In the genomic region with DNA sequence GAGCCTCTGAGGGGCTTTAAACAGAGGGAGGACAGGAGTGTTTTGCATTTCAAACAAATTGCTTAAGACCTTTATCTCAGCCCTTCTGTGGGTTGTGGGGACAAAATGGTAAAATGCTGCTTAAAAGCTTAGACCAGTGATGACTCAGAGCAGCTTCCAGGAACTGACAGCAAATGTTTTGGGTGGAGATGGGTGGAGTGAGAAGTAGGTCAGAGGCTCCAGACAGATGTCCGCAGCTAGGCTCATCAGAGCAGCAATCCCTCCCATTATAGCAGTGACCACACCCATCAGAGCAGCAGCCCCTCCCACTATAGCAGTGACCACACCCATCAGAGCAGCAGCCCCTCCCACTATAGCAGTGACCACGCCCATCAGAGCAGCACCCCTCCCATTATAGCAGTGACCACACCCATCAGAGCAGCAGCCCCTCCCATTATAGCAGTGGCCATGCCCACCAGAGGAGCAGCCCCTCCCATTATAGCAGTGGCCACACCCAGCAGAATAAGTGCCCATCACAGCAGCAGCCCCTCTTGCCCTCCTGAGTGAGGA, we compare ENCODE assay signal across 1 cellular context.
TF ChIP-seq lines count a peak whose summit lies in the region.

No MANE protein-coding gene starts in this region.

TF ChIP-seq in K562, 482 proteins besides CTCF, POLR2A, EP300 and RAD21 (continued from another document and continues in another):
- TF ChIP-seq CTCFL (IDR thresholded peaks at IDR 0.05; ENCODE audit: borderline replicate concordance, insufficient read depth, low read depth, low read length, poor library complexity, severe bottlenecking) (no peak), DLX4 (CRISPR knock-in tag; IDR thresholded peaks at IDR 0.05) (no peak), MIER1 (IDR thresholded peaks at IDR 0.05; ENCODE audit: low read depth) (no peak), TCF3 (CRISPR knock-in tag; IDR thresholded peaks at IDR 0.05) (peak; percentile 92), ZNF274 (IDR thresholded peaks at IDR 0.05; ENCODE audit: borderline replicate concordance, low read depth, low read length) (peak; percentile 32; the same call in 1 of the 2 replicates), ASH1L (IDR thresholded peaks at IDR 0.05; ENCODE audit: borderline replicate concordance, low read depth, partially characterized antibody) (no peak), EWSR1 (IDR thresholded peaks at IDR 0.05; ENCODE audit: borderline replicate concordance, low read depth, partially characterized antibody) (no peak), ZNF449 (CRISPR knock-in tag; IDR thresholded peaks at IDR 0.05) (no peak), ZNF232 (CRISPR knock-in tag; IDR thresholded peaks at IDR 0.05) (no peak), THRB (CRISPR knock-in tag; conservative IDR thresholded peaks at IDR 0.05) (no peak), BCOR (IDR thresholded peaks at IDR 0.05) (no peak; the same call in 1 of the 2 replicates), EGR1 (conservative IDR thresholded peaks at IDR 0.05) (no peak), HNRNPL (IDR thresholded peaks at IDR 0.05; ENCODE audit: low read depth, low read length) (no peak), ZFP36 (IDR thresholded peaks at IDR 0.05; ENCODE audit: low read depth, low read length, partially characterized antibody) (no peak), ZNF174 (CRISPR knock-in tag; IDR thresholded peaks at IDR 0.05) (no peak), ZNF197 (CRISPR knock-in tag; IDR thresholded peaks at IDR 0.05; ENCODE audit: low read depth) (no peak), BRF1 (IDR thresholded peaks at IDR 0.05; ENCODE audit: borderline replicate concordance, extremely low read depth, insufficient read length) (no peak), TAF9B (IDR thresholded peaks at IDR 0.05; ENCODE audit: partially characterized antibody) (no peak), HEY1 (CRISPR knock-in tag; IDR thresholded peaks at IDR 0.05; ENCODE audit: borderline replicate concordance) (no peak), CC2D1A (IDR thresholded peaks at IDR 0.05) (no peak), ZNF41 (CRISPR knock-in tag; conservative IDR thresholded peaks at IDR 0.05) (no peak), DPF2 (IDR thresholded peaks at IDR 0.05) (peak; percentile 99), HMBOX1 (IDR thresholded peaks at IDR 0.05) (no peak; the same call in 1 of the 2 replicates), RAD51 (IDR thresholded peaks at IDR 0.05; ENCODE audit: borderline replicate concordance, low read depth) (peak; percentile 21; the same call in 1 of the 2 replicates), ZFP30 (CRISPR knock-in tag; IDR thresholded peaks at IDR 0.05; ENCODE audit: borderline replicate concordance) (no peak), SUPT5H (IDR thresholded peaks at IDR 0.05) (no peak), SLC30A9 (CRISPR knock-in tag; IDR thresholded peaks at IDR 0.05) (no peak), ZNF76 (CRISPR knock-in tag; IDR thresholded peaks at IDR 0.05; ENCODE audit: borderline replicate concordance) (no peak), MCM3 (IDR thresholded peaks at IDR 0.05) (no peak), HDAC2 (IDR thresholded peaks at IDR 0.05) (peak; percentile 91), ARID1B (IDR thresholded peaks at IDR 0.05) (peak; percentile 98), FOXP1 (CRISPR knock-in tag; IDR thresholded peaks at IDR 0.05) (no peak), PRMT5 (CRISPR knock-in tag; IDR thresholded peaks at IDR 0.05) (no peak), ZNF764 (CRISPR knock-in tag; IDR thresholded peaks at IDR 0.05; ENCODE audit: low read depth) (no peak), GMEB1 (CRISPR knock-in tag; IDR thresholded peaks at IDR 0.05) (no peak), ESRRA (IDR thresholded peaks at IDR 0.05; ENCODE audit: borderline replicate concordance, low read depth) (peak; percentile 80; the same call in 1 of the 2 replicates), ZBTB11 (CRISPR knock-in tag; IDR thresholded peaks at IDR 0.05) (0 out of 6 replicates have a peak, but pooled peaks of 1 of the 3 experiments have one; percentile 36), COPS2 (conservative IDR thresholded peaks at IDR 0.05) (no peak), E2F3 (CRISPR knock-in tag; IDR thresholded peaks at IDR 0.05) (no peak), ILK (tag; IDR thresholded peaks at IDR 0.05; ENCODE audit: borderline replicate concordance, low read depth) (no peak), HDAC1 (IDR thresholded peaks at IDR 0.05) (peak in 1 of 2 experiments; percentile 74; a peak in 2 of 4 replicates), DMBX1 (CRISPR knock-in tag; IDR thresholded peaks at IDR 0.05; ENCODE audit: borderline replicate concordance) (no peak), ZNF133 (CRISPR knock-in tag; IDR thresholded peaks at IDR 0.05) (no peak), ZSCAN32 (CRISPR knock-in tag; IDR thresholded peaks at IDR 0.05) (no peak), KAT8 (IDR thresholded peaks at IDR 0.05; ENCODE audit: low read depth) (no peak)
- TF ChIP-seq, protein P1, sequence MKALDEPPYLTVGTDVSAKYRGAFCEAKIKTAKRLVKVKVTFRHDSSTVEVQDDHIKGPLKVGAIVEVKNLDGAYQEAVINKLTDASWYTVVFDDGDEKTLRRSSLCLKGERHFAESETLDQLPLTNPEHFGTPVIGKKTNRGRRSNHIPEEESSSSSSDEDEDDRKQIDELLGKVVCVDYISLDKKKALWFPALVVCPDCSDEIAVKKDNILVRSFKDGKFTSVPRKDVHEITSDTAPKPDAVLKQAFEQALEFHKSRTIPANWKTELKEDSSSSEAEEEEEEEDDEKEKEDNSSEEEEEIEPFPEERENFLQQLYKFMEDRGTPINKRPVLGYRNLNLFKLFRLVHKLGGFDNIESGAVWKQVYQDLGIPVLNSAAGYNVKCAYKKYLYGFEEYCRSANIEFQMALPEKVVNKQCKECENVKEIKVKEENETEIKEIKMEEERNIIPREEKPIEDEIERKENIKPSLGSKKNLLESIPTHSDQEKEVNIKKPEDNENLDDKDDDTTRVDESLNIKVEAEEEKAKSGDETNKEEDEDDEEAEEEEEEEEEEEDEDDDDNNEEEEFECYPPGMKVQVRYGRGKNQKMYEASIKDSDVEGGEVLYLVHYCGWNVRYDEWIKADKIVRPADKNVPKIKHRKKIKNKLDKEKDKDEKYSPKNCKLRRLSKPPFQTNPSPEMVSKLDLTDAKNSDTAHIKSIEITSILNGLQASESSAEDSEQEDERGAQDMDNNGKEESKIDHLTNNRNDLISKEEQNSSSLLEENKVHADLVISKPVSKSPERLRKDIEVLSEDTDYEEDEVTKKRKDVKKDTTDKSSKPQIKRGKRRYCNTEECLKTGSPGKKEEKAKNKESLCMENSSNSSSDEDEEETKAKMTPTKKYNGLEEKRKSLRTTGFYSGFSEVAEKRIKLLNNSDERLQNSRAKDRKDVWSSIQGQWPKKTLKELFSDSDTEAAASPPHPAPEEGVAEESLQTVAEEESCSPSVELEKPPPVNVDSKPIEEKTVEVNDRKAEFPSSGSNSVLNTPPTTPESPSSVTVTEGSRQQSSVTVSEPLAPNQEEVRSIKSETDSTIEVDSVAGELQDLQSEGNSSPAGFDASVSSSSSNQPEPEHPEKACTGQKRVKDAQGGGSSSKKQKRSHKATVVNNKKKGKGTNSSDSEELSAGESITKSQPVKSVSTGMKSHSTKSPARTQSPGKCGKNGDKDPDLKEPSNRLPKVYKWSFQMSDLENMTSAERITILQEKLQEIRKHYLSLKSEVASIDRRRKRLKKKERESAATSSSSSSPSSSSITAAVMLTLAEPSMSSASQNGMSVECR (CRISPR knock-in tag; IDR thresholded peaks at IDR 0.05): no peak
- TF ChIP-seq, protein P2, sequence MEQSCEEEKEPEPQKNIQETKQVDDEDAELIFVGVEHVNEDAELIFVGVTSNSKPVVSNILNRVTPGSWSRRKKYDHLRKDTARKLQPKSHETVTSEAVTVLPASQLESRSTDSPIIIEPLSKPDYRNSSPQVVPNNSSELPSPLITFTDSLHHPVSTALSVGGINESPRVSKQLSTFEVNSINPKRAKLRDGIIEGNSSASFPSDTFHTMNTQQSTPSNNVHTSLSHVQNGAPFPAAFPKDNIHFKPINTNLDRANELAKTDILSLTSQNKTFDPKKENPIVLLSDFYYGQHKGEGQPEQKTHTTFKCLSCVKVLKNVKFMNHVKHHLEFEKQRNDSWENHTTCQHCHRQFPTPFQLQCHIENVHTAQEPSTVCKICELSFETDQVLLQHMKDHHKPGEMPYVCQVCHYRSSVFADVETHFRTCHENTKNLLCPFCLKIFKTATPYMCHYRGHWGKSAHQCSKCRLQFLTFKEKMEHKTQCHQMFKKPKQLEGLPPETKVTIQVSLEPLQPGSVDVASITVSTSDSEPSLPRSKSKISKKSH (CRISPR knock-in tag; IDR thresholded peaks at IDR 0.05): no peak
